ENCODE assay signal across 8 cellular contexts in genomic region chr7:149625339-149625946, GRCh38.
A peak's percentile ranks its signal among the peaks of the same experiment; 100 is the strongest.
DNase-seq lines count a peak whose midpoint lies in the region; ATAC-seq and TF ChIP-seq lines count a peak whose summit lies in the region.

No MANE protein-coding gene starts in this region.

- peaks cover 40 to 41% (median 40%) of the 10 kb centered on the region in 3 donors for H3K4me1 Mint-ChIP-seq in T-cell

- peak; percentile 52 for DNase-seq in GF-D8 (lab: John Stamatoyannopoulos, UW)
- DNase-seq in T-cell, result peak in 33 of 34 experiments; percentile 12 to 60 (median 41)
- DNase-seq in ascending aorta (ENCODE audit: low spot score in 2 of 2), result peak in 1 of 2 donors; percentile 73
- peak in 30 of 51 donors; percentile 5 to 51 (median 18) for DNase-seq in hypothalamus (lab: John Stamatoyannopoulos, UW)
- DNase-seq in retina, result peak; percentile 64
- DNase-seq in NCI-H2107 treated with DMSO at 0.1 percent for 48 hours (lab: John Stamatoyannopoulos, UW; ENCODE audit: unreplicated experiment), result no peak

- peak overlapping the region; percentile 87 to 94 (median 91) for H3K4me3 Mint-ChIP-seq in T-cell

- TF ChIP-seq CTCF in ascending aorta (IDR thresholded peaks at IDR 0.05), result peak in 2 of 3 experiments; percentile 45 to 67

- H3K36me3 ChIP-seq in HUES48 (ENCODE audit: control insufficient read depth, insufficient read depth, low read length) (peaks cover 6% of the 10 kb centered on the region), ascending aorta (peaks cover 6 to 8% of the 10 kb centered on the region in 2 donors)

- peaks cover 5% of the 10 kb centered on the region; the same call in 1 of the 2 replicates for H3K4me1 ChIP-seq in HUES48 (ENCODE audit: control insufficient read depth, insufficient read depth, low read length)
- peaks cover 0 to 7% of the 10 kb centered on the region in 2 donors for H3K4me1 ChIP-seq in ascending aorta

- intact Hi-C loops in ascending aorta (cut with DNase I), result loop anchor here (2.0 to 10.0 kb wide), 4 partner anchors 119 to 779 kb away; partner anchors contain the start of gene ZNF783

- no peaks in the 10 kb centered on the region for H3K9me3 Mint-ChIP-seq in T-cell

- H3K27me3 ChIP-seq in HUES48 (ENCODE audit: control insufficient read depth, insufficient read depth, low read length) (peaks cover 3% of the 10 kb centered on the region; the same call in 1 of the 2 replicates), ascending aorta (no peaks in the 10 kb centered on the region)

- ATAC-seq in T-cell (replicated peaks in 1 of 4), result peak in 1 of 4 experiments; percentile 16
- ATAC-seq in HG03469 (IDR thresholded peaks at IDR 0.05; ENCODE audit: unreplicated experiment), result no peak

- H3K27ac Mint-ChIP-seq in T-cell, result no peak overlapping the region

- no peaks in the 10 kb centered on the region for H3K9me3 ChIP-seq in HUES48 (ENCODE audit: control insufficient read depth, insufficient read depth, low read length)
- H3K9me3 ChIP-seq in ascending aorta, result no peaks in the 10 kb centered on the region

- POLR2A ChIA-PET in T-cell (lab: Charles Lee), result no interaction called here

- H3K4me3 ChIP-seq in HUES48 (ENCODE audit: low read depth, low read length) (peak overlapping the region; percentile 92), ascending aorta (peak overlapping the region; percentile 91 to 98)

- CTCF ChIA-PET in T-cell (lab: Charles Lee), result interaction anchor here in 1 of 2 donors (0.6 to 1.3 kb wide), 7 partner anchors 13 to 574 kb away, joined by 3 to 5 read pairs (median 4); partner anchors contain the start of gene ZNF783

- peaks cover 8% of the 10 kb centered on the region for H3K36me3 Mint-ChIP-seq in T-cell

- peaks cover 4 to 7% of the 10 kb centered on the region in 2 donors for H3K27me3 Mint-ChIP-seq in T-cell

- H3K9ac ChIP-seq in HUES48 (ENCODE audit: low read depth, low read length), result no peak overlapping the region

- H3K27ac ChIP-seq in HUES48 (ENCODE audit: low read depth, low read length) (no peak overlapping the region), ascending aorta (no peak overlapping the region)
